ENCODE assay signal across 9 cellular contexts in genomic region chr7:77506899-77507298, GRCh38.
"Had no signal": no experiment of that assay in that cellular context is flagged by ENCODE, and none has a peak within 500 bp of the region (broad histone marks: within the 10 kb centered on the region; RNA-seq: fewer than 3 reads in every experiment).

No MANE protein-coding gene starts in this region.

- H3K4me3 ChIP-seq: K562 had no signal

- DNase-seq: IMR-90, KBM-7, KG1 had no signal

- H3K27ac ChIP-seq: HL-60, KMS-11 had no signal

- H3K27me3 Mint-ChIP-seq: IgD-negative memory B cell had no signal

- H3K4me2 ChIP-seq: KMS-11 had no signal

- H3K4me3 Mint-ChIP-seq: IgD-negative memory B cell had no signal

- ATAC-seq: HepG2, K562 had no signal

- H3K9ac ChIP-seq: KMS-11 had no signal

- H3K27ac Mint-ChIP-seq: IgD-negative memory B cell had no signal

- H3K36me3 Mint-ChIP-seq: IgD-negative memory B cell had no signal

- FAIRE-seq: HepG2, HTR-8/SVneo, K562 had no signal

- H3K4me1 Mint-ChIP-seq: IgD-negative memory B cell had no signal
